Comparison of ENCODE assay signal across 13 cellular contexts in the genomic region with DNA sequence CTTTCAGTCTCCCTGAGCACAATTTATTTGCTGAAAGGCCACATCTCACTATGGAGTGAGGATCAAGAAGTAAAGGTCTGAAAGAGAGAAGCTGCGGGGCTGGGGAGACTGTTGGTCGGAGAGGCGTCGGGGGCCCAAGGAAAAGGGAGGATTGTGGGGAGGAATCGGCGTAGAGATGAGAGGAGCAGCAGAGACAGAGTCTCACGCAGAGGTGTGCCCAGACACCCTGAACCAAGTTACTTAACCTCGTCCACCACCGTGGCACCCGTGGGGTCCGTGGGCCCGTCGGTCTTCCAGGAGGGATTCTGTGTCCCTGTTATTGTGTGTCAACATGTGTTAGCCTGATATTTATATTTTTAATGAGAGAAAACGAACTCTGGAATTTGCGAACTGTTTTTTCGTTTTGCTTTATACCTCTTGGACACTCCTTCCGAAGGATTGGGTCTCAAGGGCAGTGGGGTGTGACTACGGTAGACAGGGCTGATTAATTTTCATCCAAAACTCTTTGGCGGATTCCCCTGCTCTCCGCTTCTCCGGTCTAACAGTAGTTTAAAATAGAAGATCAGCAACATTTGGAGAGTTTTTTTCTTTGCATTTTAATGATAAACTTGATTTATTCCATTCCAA. TPM values are rescaled to one million over a fixed set of nuclear protein-coding genes. Genes with fewer than 3 reads are reported as not detected.
DNase-seq lines count a peak whose midpoint lies in the region; ATAC-seq, FAIRE-seq and TF ChIP-seq lines count a peak whose summit lies in the region.
"Had no signal": no experiment of that assay in that cellular context is flagged by ENCODE, and none has a peak within 500 bp of the region (broad histone marks: within the 10 kb centered on the region; RNA-seq: fewer than 3 reads in every experiment).

No MANE protein-coding gene starts in this region.

- no peak for TF ChIP-seq CTCF in cardiac muscle cell (IDR thresholded peaks at IDR 0.05; ENCODE audit: low read depth, low read length)
- no peak for TF ChIP-seq CTCF in left ventricle myocardium inferior (IDR thresholded peaks at IDR 0.05; ENCODE audit: borderline replicate concordance)
- TF ChIP-seq CTCF in GM12878 (IDR thresholded peaks at IDR 0.05 in 2 of 3, conservative IDR thresholded peaks at IDR 0.05 in 1 of 3; ENCODE audit: control insufficient read depth in 2 of 3, extremely low read depth in 1 of 3, insufficient read depth in 1 of 3, low read depth in 3 of 3, low read length in 3 of 3) = no peak
- TF ChIP-seq CTCF in mucosa of descending colon (IDR thresholded peaks at IDR 0.05) = no peak
- TF ChIP-seq CTCF in uterus (IDR thresholded peaks at IDR 0.05) = no peak

- SMC1A ChIA-PET in GM12878 (lab: Charles Lee; ENCODE audit: uncharacterized antibody, unreplicated experiment) = interaction anchor here (0.7 to 1.0 kb wide), 2 partner anchors 117 to 334 kb away, joined by 3 read pairs; no protein-coding TSS in a partner anchor

- H3K9me3 ChIP-seq in cardiac muscle cell (ENCODE audit: low read depth) (no peaks in the 10 kb centered on the region), left ventricle myocardium inferior (replicated peaks) (no peaks in the 10 kb centered on the region), GM12878 (replicated peaks; ENCODE audit: control insufficient read depth, insufficient read depth, low read length) (no peaks in the 10 kb centered on the region), mucosa of descending colon (no peaks in the 10 kb centered on the region), uterus (no peaks in the 10 kb centered on the region)

- no peaks in the 10 kb centered on the region for H4K20me1 ChIP-seq in GM12878 (ENCODE audit: control insufficient read depth, insufficient read depth)

- FAIRE-seq in GM12878 (lab: Jason Lieb, UNC) = no peak
- FAIRE-seq: bronchial epithelial cell had no signal

- DNase-seq in cardiac muscle cell (ENCODE audit: low read depth in 1 of 2, low spot score in 1 of 2) (no peak), left ventricle myocardium inferior (no peak), GM12878 (ENCODE audit: low read depth, low spot score) (no peak), mucosa of descending colon (peak; percentile 7 to 56 (median 37)), uterus (peak; percentile 17 to 30), DMS153 (lab: John Stamatoyannopoulos, UW) (no peak), NCI-H187 (lab: John Stamatoyannopoulos, UW) (no peak)
- no peak for DNase-seq in stimulated activated CD4-positive, alpha-beta T cell treated with anti-CD3 and anti-CD28 coated beads, Interleukin-1b, Interleukin-23, amount 100 ng/mL, for 48 hours
- DNase-seq: CD4-positive, CD25-positive, alpha-beta regulatory T cell; mesendoderm; MV-4-11 had no signal

- no TSS peak for BruUV-seq in GM12878 (replicated peaks; lab: Mats Ljungman, UMichigan)

- no peak overlapping the region for H3K4me2 ChIP-seq in GM12878 (ENCODE audit: control insufficient read depth, insufficient read depth)
- H3K4me2 ChIP-seq: hepatocyte had no signal

- CTCF ChIA-PET in GM12878 (lab: Yijun Ruan, JAX) = interaction anchor here (0.9 to 2.3 kb wide), 6 partner anchors 8 to 535 kb away, joined by 3 to 17 read pairs (median 6); no protein-coding TSS in a partner anchor

- ATAC-seq in GM12878 = no peak
- ATAC-seq in mucosa of descending colon = no peak

- intact Hi-C loops in left ventricle myocardium inferior (cut with micrococcal nuclease) = no loop called here
- intact Hi-C loops in GM12878 (cut with micrococcal nuclease; ENCODE audit: unreplicated experiment) = no loop called here
- intact Hi-C loops in mucosa of descending colon (cut with DNase I, micrococcal nuclease) = no loop called here
- intact Hi-C loops in uterus (cut with DNase I; ENCODE audit: low total_unique reads) = no loop called here

- 87% methylated on average over 21 of the region's 21 CpGs for WGBS in GM12878 (ENCODE audit: insufficient coverage, insufficient replicate concordance, low lambda C conversion rate, missing lambda C conversion rate)

- POLR2A ChIA-PET in GM12878 (lab: Charles Lee) = no interaction called here

- H3K4me1 ChIP-seq in cardiac muscle cell (ENCODE audit: low read depth) (peaks cover 9% of the 10 kb centered on the region), left ventricle myocardium inferior (peaks cover 22% of the 10 kb centered on the region), GM12878 (ENCODE audit: control insufficient read depth, insufficient read depth, low read length) (peaks cover 4% of the 10 kb centered on the region), mucosa of descending colon (ENCODE audit: low read depth) (peaks cover 11% of the 10 kb centered on the region), uterus (peaks cover 0 to 2% of the 10 kb centered on the region in 2 donors)

- in situ Hi-C loops in GM12878 (cut with MboI) = no loop called here

- no peaks in the 10 kb centered on the region for H3K79me2 ChIP-seq in GM12878 (ENCODE audit: control insufficient read depth, insufficient read depth, low read length)

- RAD21 ChIA-PET in GM12878 (lab: Charles Lee; ENCODE audit: unreplicated experiment) = interaction anchor here (1.2 kb wide), 1 partner anchor 334 kb away, joined by 5 read pairs; no protein-coding TSS in a partner anchor

- TF ChIP-seq EP300 in GM12878 (IDR thresholded peaks at IDR 0.05; ENCODE audit: borderline replicate concordance in 1 of 2, control insufficient read depth in 1 of 2, low read depth in 2 of 2, low read length in 2 of 2) = no peak

- H3K27ac ChIP-seq in cardiac muscle cell (peak overlapping the region; percentile 5), left ventricle myocardium inferior (replicated peaks) (no peak overlapping the region), GM12878 (ENCODE audit: control insufficient read depth, insufficient read depth) (no peak overlapping the region), uterus (no peak overlapping the region)
- H3K27ac ChIP-seq: hepatocyte had no signal

- TF ChIP-seq POLR2A in GM12878 (IDR thresholded peaks at IDR 0.05; ENCODE audit: low read depth, low read length) (no peak), uterus (IDR thresholded peaks at IDR 0.05) (no peak)

- no peak overlapping the region for H2AFZ ChIP-seq in GM12878 (ENCODE audit: control insufficient read depth, low read depth, low read length)
- H2AFZ ChIP-seq: hepatocyte had no signal

- TF ChIP-seq RAD21 in GM12878 (IDR thresholded peaks at IDR 0.05; ENCODE audit: insufficient read depth, low read depth, low read length) = no peak

- H3K36me3 ChIP-seq in cardiac muscle cell = peaks cover 9% of the 10 kb centered on the region
- H3K36me3 ChIP-seq in left ventricle myocardium inferior = peaks cover 24% of the 10 kb centered on the region
- H3K36me3 ChIP-seq in GM12878 (ENCODE audit: control insufficient read depth in 2 of 2, insufficient read depth in 2 of 2, low read length in 1 of 2) = peaks cover 0 to 3% of the 10 kb centered on the region in 2 experiments; a peak in 2 of 4 replicates
- H3K36me3 ChIP-seq in mucosa of descending colon (ENCODE audit: low read depth) = no peaks in the 10 kb centered on the region
- no peaks in the 10 kb centered on the region for H3K36me3 ChIP-seq in uterus

- no peak overlapping the region for H3K9ac ChIP-seq in GM12878 (ENCODE audit: control insufficient read depth, insufficient read depth, low read length)

- H3K27me3 ChIP-seq in cardiac muscle cell (peaks cover 5% of the 10 kb centered on the region), left ventricle myocardium inferior (ENCODE audit: low read depth) (no peaks in the 10 kb centered on the region), GM12878 (replicated peaks in 1 of 2; ENCODE audit: control insufficient read depth in 2 of 2, insufficient read depth in 2 of 2, low read length in 1 of 2) (peaks cover 11 to 15% of the 10 kb centered on the region in 2 experiments), uterus (no peaks in the 10 kb centered on the region)
- H3K27me3 ChIP-seq: hepatocyte had no signal

- H3K4me3 ChIP-seq in cardiac muscle cell (no peak overlapping the region), left ventricle myocardium inferior (no peak overlapping the region), GM12878 (no peak overlapping the region), mucosa of descending colon (no peak overlapping the region), uterus (no peak overlapping the region)
- H3K4me3 ChIP-seq: hepatocyte had no signal

RNA-seq across cellular contexts. Expression of gene NBPF1, which starts 3.9 kb away (rescaled TPM):
- total RNA-seq in cardiac muscle cell (32.7 and 42.8 TPM in 2 replicates), left ventricle myocardium inferior (9.7 TPM), GM12878 (2014; rRNA removed) (0.22 and 0.45 TPM in 2 replicates), GM12878 (2014; rRNA removed; fragmentation: Illumina TruSeq; extraction: Trizol) (0.36 and 0.60 TPM in 2 replicates), GM12878 (2021) (1.2 and 1.4 TPM in 2 replicates), mucosa of descending colon (100 to 1,000 TPM in 2 of 3 donors, 10 to 100 TPM in 1; 80.2 to 169 (median 104) TPM), uterus (100 to 1,000 TPM in 1 of 4 donors, 10 to 100 TPM in 3; 29.4 to 178 (median 39.2) TPM)
- polyA plus RNA-seq in cardiac muscle cell (52.1 and 57.6 TPM in 2 replicates), GM12878 (2011; rRNA removed) (3.2 and 3.4 TPM in 2 replicates), GM12878 (2014; fragmentation: Illumina TruSeq; extraction: Trizol) (1.1 and 1.6 TPM in 2 replicates), GM12878 (2014; fragmentation: Nextera tagmentation; extraction: Ambion mirVana) (under 1 TPM; 0.20 to 0.34 TPM), GM12878 (2014; rRNA removed) (0.74 and 1.3 TPM in 2 replicates), GM12878 (2016; fragmentation: Nextera tagmentation; extraction: Ambion mirVana) (under 1 TPM; 0.70 to 0.73 TPM)
- total RNA-seq in GM12878 (2013; cell fraction: nucleolus; rRNA removed) = 9.5 and 10.3 TPM in 2 replicates
- 1.4 TPM for polyA plus RNA-seq in GM12878 (2011; ENCODE audit: low read depth)
- 1.7 and 1.9 TPM in 2 replicates for polyA plus RNA-seq in GM12878 (2011; cell fraction: cytosol; rRNA removed)
- polyA plus RNA-seq in GM12878 (2011; cell fraction: nucleus; rRNA removed) = 4.1 and 4.2 TPM in 2 replicates
- 1.7 and 2.6 TPM in 2 replicates for polyA plus RNA-seq in GM12878 (2012)
- 1.9 TPM in 2 replicates for polyA minus RNA-seq in GM12878 (2011; rRNA and poly(A)+ RNA removed)
- polyA minus RNA-seq in GM12878 (2011; cell fraction: cytosol; rRNA and poly(A)+ RNA removed) = 0.80 and 0.83 TPM in 2 replicates
- 2.9 and 3.9 TPM in 2 replicates for polyA minus RNA-seq in GM12878 (2011; cell fraction: nucleus; rRNA and poly(A)+ RNA removed)

RNA-seq across cellular contexts. Expression of gene RNU1-3, which starts 49.5 kb away (rescaled TPM):
- under 0.01 TPM in 2 replicates for total RNA-seq in cardiac muscle cell
- polyA plus RNA-seq in cardiac muscle cell = 3.8 TPM in 1 of 2 replicates, not detected in the other
- total RNA-seq in left ventricle myocardium inferior = 6,072 TPM
- total RNA-seq in GM12878 (2013; cell fraction: nucleolus; rRNA removed) = under 0.01 TPM in 2 replicates
- total RNA-seq in GM12878 (2014; rRNA removed) = under 0.01 TPM in 2 replicates
- total RNA-seq in GM12878 (2014; rRNA removed; fragmentation: Illumina TruSeq; extraction: Trizol) = 20,946 and 25,634 TPM in 2 replicates
- total RNA-seq in GM12878 (2021) = 2,403 and 2,678 TPM in 2 replicates
- polyA plus RNA-seq in GM12878 (2011; ENCODE audit: low read depth) = not detected
- 82.4 and 113 TPM in 2 replicates for polyA plus RNA-seq in GM12878 (2011; rRNA removed)
- under 0.01 TPM in 1 of 2 replicates, not detected in the other for polyA plus RNA-seq in GM12878 (2011; cell fraction: cytosol; rRNA removed)
- under 0.01 TPM in 2 replicates for polyA plus RNA-seq in GM12878 (2011; cell fraction: nucleus; rRNA removed)
- polyA plus RNA-seq in GM12878 (2012) = 66.2 TPM in 1 of 2 replicates, not detected in the other
- not detected in 2 replicates for polyA plus RNA-seq in GM12878 (2014; fragmentation: Illumina TruSeq; extraction: Trizol)
- 1 to 10 TPM; 4.5 to 4.9 TPM for polyA plus RNA-seq in GM12878 (2014; fragmentation: Nextera tagmentation; extraction: Ambion mirVana)
- polyA plus RNA-seq in GM12878 (2014; rRNA removed) = not detected in 2 replicates
- polyA plus RNA-seq in GM12878 (2016; fragmentation: Nextera tagmentation; extraction: Ambion mirVana) = 1 to 10 TPM; 2.6 to 3.6 TPM
- polyA minus RNA-seq in GM12878 (2011; rRNA and poly(A)+ RNA removed) = under 0.01 and 12,429 TPM in 2 replicates
- 90,580 and 95,504 TPM in 2 replicates for polyA minus RNA-seq in GM12878 (2011; cell fraction: cytosol; rRNA and poly(A)+ RNA removed)
- polyA minus RNA-seq in GM12878 (2011; cell fraction: nucleus; rRNA and poly(A)+ RNA removed) = 67,711 and 110,374 TPM in 2 replicates
- total RNA-seq in mucosa of descending colon = 1,000 to 10,000 TPM; 2,195 to 6,222 (median 2,378) TPM
- 1,000 to 10,000 TPM in 1 of 4 donors, under 1 TPM in 3; under 0.01 to 2,125 (median under 0.01) TPM for total RNA-seq in uterus
- polyA plus RNA-seq: hepatocyte had no signal

Comparison
In these comparisons a context has a peak if more than half of its experiments do, and no peak if none do; other contexts are left out.
1. DNase-seq: peak in mucosa of descending colon (3 of 3) and uterus (2 of 2); none in cardiac muscle cell (0 of 2), left ventricle myocardium inferior (single experiment), GM12878 (single experiment), stimulated activated CD4-positive, alpha-beta T cell treated with anti-CD3 and anti-CD28 coated beads, Interleukin-1b, Interleukin-23, amount 100 ng/mL, for 48 hours (single experiment), DMS153 (single experiment) and NCI-H187 (0 of 2).